ENCODE assay signal across 14 cellular contexts in genomic region chr7:158120313-158120712, GRCh38.
DNase-seq lines count a peak whose midpoint lies in the region; ATAC-seq and TF ChIP-seq lines count a peak whose summit lies in the region.
"Had no signal": no experiment of that assay in that cellular context is flagged by ENCODE, and none has a peak within 500 bp of the region (broad histone marks: within the 10 kb centered on the region; RNA-seq: fewer than 3 reads in every experiment).

No MANE protein-coding gene starts in this region.

- TF ChIP-seq CTCF in right atrium auricular region (IDR thresholded peaks at IDR 0.05) = no peak
- TF ChIP-seq CTCF in RWPE2 (IDR thresholded peaks at IDR 0.05; ENCODE audit: poor library complexity, severe bottlenecking) = no peak
- no peak for TF ChIP-seq CTCF in osteoblast (IDR thresholded peaks at IDR 0.05; ENCODE audit: extremely low read depth, low read depth, low read length)
- no peak for TF ChIP-seq CTCF in progenitor cell of endocrine pancreas (IDR thresholded peaks at IDR 0.05; ENCODE audit: unreplicated experiment)

- H3K79me2 ChIP-seq in osteoblast (ENCODE audit: insufficient read depth, low read length) = no peaks in the 10 kb centered on the region

- no peak overlapping the region for H3K4me3 Mint-ChIP-seq in progenitor cell of endocrine pancreas (ENCODE audit: low read depth)
- H3K4me3 Mint-ChIP-seq: CD4-positive, alpha-beta memory T cell; IgD-negative memory B cell had no signal

- intact Hi-C loops in Right ventricle myocardium superior (cut with DNase I) = no loop called here

- H4K20me1 ChIP-seq in osteoblast (ENCODE audit: insufficient read depth, low read length) = no peaks in the 10 kb centered on the region

- H3K27me3 Mint-ChIP-seq in progenitor cell of endocrine pancreas = no peaks in the 10 kb centered on the region
- H3K27me3 Mint-ChIP-seq: CD4-positive, alpha-beta memory T cell; IgD-negative memory B cell had no signal

- H3K9me3 ChIP-seq in right atrium auricular region (peaks cover 0 to 32% of the 10 kb centered on the region in 2 donors), RWPE2 (ENCODE audit: severe bottlenecking) (peaks cover 9% of the 10 kb centered on the region), osteoblast (ENCODE audit: low read depth, low read length) (peaks cover 4% of the 10 kb centered on the region)
- H3K9me3 ChIP-seq: BE2C, HAP-1 had no signal

- no peaks in the 10 kb centered on the region for H3K4me1 Mint-ChIP-seq in progenitor cell of endocrine pancreas (ENCODE audit: low read depth)
- H3K4me1 Mint-ChIP-seq: CD4-positive, alpha-beta memory T cell; IgD-negative memory B cell had no signal

- no peak overlapping the region for H3K27ac Mint-ChIP-seq in progenitor cell of endocrine pancreas
- H3K27ac Mint-ChIP-seq: CD4-positive, alpha-beta memory T cell; IgD-negative memory B cell had no signal

- no peaks in the 10 kb centered on the region for H3K36me3 ChIP-seq in right atrium auricular region
- no peaks in the 10 kb centered on the region for H3K36me3 ChIP-seq in RWPE2 (ENCODE audit: low read depth)
- no peaks in the 10 kb centered on the region for H3K36me3 ChIP-seq in osteoblast (ENCODE audit: insufficient read depth, low read length)
- H3K36me3 ChIP-seq: BE2C, HAP-1 had no signal

- peak; percentile 22 for ATAC-seq in Right ventricle myocardium superior (ENCODE audit: poor library complexity)
- ATAC-seq in RWPE2 (ENCODE audit: low read depth) = no peak

- H3K4me2 ChIP-seq in osteoblast (ENCODE audit: insufficient read depth, low read length) = no peak overlapping the region

- DNase-seq in Right ventricle myocardium superior (peak; percentile 19), right atrium auricular region (ENCODE audit: low spot score) (no peak), RWPE2 (ENCODE audit: low spot score) (peak; percentile 4), osteoblast (ENCODE audit: insufficient read length, low spot score, missing footprints) (peak; percentile 30), activated T-cell treated with anti-CD3 and anti-CD28 coated beads for 4 hours (no peak), progenitor cell of endocrine pancreas (ENCODE audit: low spot score, unreplicated experiment) (no peak)
- no peak for DNase-seq in stimulated activated naive CD4-positive, alpha-beta T cell (lab: John Stamatoyannopoulos, UW)
- DNase-seq: ACHN; BE2C; CD4-positive, alpha-beta memory T cell; DMS79 had no signal

- H3K27ac ChIP-seq in right atrium auricular region (no peak overlapping the region), RWPE2 (ENCODE audit: poor library complexity, severe bottlenecking) (no peak overlapping the region), osteoblast (ENCODE audit: low read depth, low read length) (no peak overlapping the region)
- H3K27ac ChIP-seq: C4-2B had no signal

- H3K4me1 ChIP-seq in right atrium auricular region (no peaks in the 10 kb centered on the region), RWPE2 (ENCODE audit: insufficient read depth, poor library complexity, severe bottlenecking) (no peaks in the 10 kb centered on the region), osteoblast (ENCODE audit: insufficient read depth, low read length) (no peaks in the 10 kb centered on the region)
- H3K4me1 ChIP-seq: BE2C, HAP-1 had no signal

- peaks cover 22% of the 10 kb centered on the region for H3K9me3 Mint-ChIP-seq in progenitor cell of endocrine pancreas (ENCODE audit: low read depth)

- H3K27me3 ChIP-seq in right atrium auricular region (no peaks in the 10 kb centered on the region), RWPE2 (ENCODE audit: insufficient read depth, poor library complexity, severe bottlenecking) (no peaks in the 10 kb centered on the region), osteoblast (ENCODE audit: insufficient read depth, low read length) (no peaks in the 10 kb centered on the region)
- H3K27me3 ChIP-seq: BE2C had no signal

- no peak overlapping the region for H2AFZ ChIP-seq in osteoblast (ENCODE audit: low read length)

- H3K36me3 Mint-ChIP-seq in progenitor cell of endocrine pancreas (ENCODE audit: insufficient read depth) = peaks cover 1% of the 10 kb centered on the region
- H3K36me3 Mint-ChIP-seq: IgD-negative memory B cell had no signal

- H3K4me3 ChIP-seq in right atrium auricular region (no peak overlapping the region), RWPE2 (ENCODE audit: severe bottlenecking) (no peak overlapping the region), osteoblast (ENCODE audit: insufficient read depth, low read length) (no peak overlapping the region)
- H3K4me3 ChIP-seq: HAP-1 had no signal

Comparison
In these comparisons a context has a peak if more than half of its experiments do, and no peak if none do; other contexts are left out.
1. DNase-seq: peak in Right ventricle myocardium superior (single experiment), RWPE2 (single experiment) and osteoblast (single experiment); none in right atrium auricular region (single experiment), activated T-cell treated with anti-CD3 and anti-CD28 coated beads for 4 hours (single experiment), stimulated activated naive CD4-positive, alpha-beta T cell (0 of 6) and progenitor cell of endocrine pancreas (single experiment).